ENCODE assay signal across 8 cellular contexts in genomic region chr7:76392531-76393115, GRCh38. TPM values are rescaled to one million over a fixed set of nuclear protein-coding genes. Genes with fewer than 3 reads are reported as not detected.
DNase-seq lines count a peak whose midpoint lies in the region; ATAC-seq and TF ChIP-seq lines count a peak whose summit lies in the region.

No MANE protein-coding gene starts in this region.

- H3K4ac ChIP-seq in mesendoderm (ENCODE audit: low read depth, low read length) = peak overlapping the region; percentile 65

- H2BK5ac ChIP-seq in mesendoderm (ENCODE audit: low read length) = peak overlapping the region; percentile 20

- peak overlapping the region; percentile 71 for H3K18ac ChIP-seq in mesendoderm (ENCODE audit: low read length)

- 42 to 46% methylated on average over 12 of the region's 12 CpGs for WGBS in heart right ventricle, 2 donors
- WGBS in mesendoderm (ENCODE audit: extremely low coverage, insufficient coverage, low lambda C conversion rate) = no CpG with 5 or more reads among the region's 12 CpGs
- WGBS in urinary bladder = 42% methylated on average over 12 of the region's 12 CpGs

- no peak overlapping the region for H3K23ac ChIP-seq in mesendoderm (ENCODE audit: low read length)

- peaks cover 0 to 6% (median 0%) of the 10 kb centered on the region in 5 experiments for H3K9me3 Mint-ChIP-seq in brain

- H3K4me2 ChIP-seq in mesendoderm (ENCODE audit: low read length) = peak overlapping the region; percentile 74

- intact Hi-C loops in heart right ventricle (cut with DNase I) (loop anchor here in 3 of 10 donors (1.0 to 5.0 kb wide), 3 partner anchors 34 to 74 kb away; partner anchors contain the start of gene YWHAG (in 3 of the 3)), left cardiac atrium (cut with DNase I) (no loop called here)

- peak overlapping the region; percentile 87 for H3K56ac ChIP-seq in mesendoderm (ENCODE audit: low read length)

- peaks cover under 1 to 40% (median 14%) of the 10 kb centered on the region in 9 donors for H3K4me1 ChIP-seq in heart right ventricle
- H3K4me1 ChIP-seq in mesendoderm (ENCODE audit: control insufficient read depth, low read depth, low read length) = peaks cover 7% of the 10 kb centered on the region
- H3K4me1 ChIP-seq in urinary bladder (ENCODE audit: insufficient read depth) = no peaks in the 10 kb centered on the region

- no peaks in the 10 kb centered on the region for H3K27me3 Mint-ChIP-seq in brain

- H3K4me3 Mint-ChIP-seq in brain = peak overlapping the region; percentile 85 to 95 (median 90)

- no peak overlapping the region for H2BK120ac ChIP-seq in mesendoderm (ENCODE audit: low read depth, low read length)

- H3K36me3 Mint-ChIP-seq in brain = no peaks in the 10 kb centered on the region

- peak overlapping the region; percentile 30 for H4K8ac ChIP-seq in mesendoderm (ENCODE audit: low read depth, low read length)

- peak overlapping the region; percentile 8 to 96 (median 94) for H3K27ac ChIP-seq in heart right ventricle
- H3K27ac ChIP-seq in mesendoderm (ENCODE audit: low read depth, low read length) = no peak overlapping the region
- peak overlapping the region; percentile 46 for H3K27ac ChIP-seq in urinary bladder (ENCODE audit: low read depth)

- DNase-seq in heart right ventricle = no peak
- DNase-seq in left cardiac atrium = no peak
- no peak for DNase-seq in mesendoderm
- no peak for DNase-seq in NCI-H2029 (lab: John Stamatoyannopoulos, UW)
- no peak for DNase-seq in amygdala (lab: John Stamatoyannopoulos, UW)

- H3K79me2 ChIP-seq in mesendoderm (ENCODE audit: control insufficient read depth, insufficient read depth, low read length) = no peaks in the 10 kb centered on the region

- H3K27me3 ChIP-seq in heart right ventricle (no peaks in the 10 kb centered on the region), mesendoderm (ENCODE audit: insufficient read depth, low read length, poor library complexity) (no peaks in the 10 kb centered on the region)

- H3K4me1 Mint-ChIP-seq in brain = peaks cover 44% of the 10 kb centered on the region

- H3K36me3 ChIP-seq in heart right ventricle = no peaks in the 10 kb centered on the region
- H3K36me3 ChIP-seq in mesendoderm (ENCODE audit: control insufficient read depth, insufficient read depth, low read length) = no peaks in the 10 kb centered on the region
- H3K36me3 ChIP-seq in urinary bladder (ENCODE audit: insufficient read depth) = no peaks in the 10 kb centered on the region

- peak in 4 of 8 donors; percentile 1 to 12 (median 4) for ATAC-seq in heart right ventricle
- no peak for ATAC-seq in left cardiac atrium
- no peak for ATAC-seq in GM21529 (IDR thresholded peaks at IDR 0.05; ENCODE audit: unreplicated experiment)

- TF ChIP-seq CTCF in heart right ventricle (IDR thresholded peaks at IDR 0.05) (no peak), brain (conservative IDR thresholded peaks at IDR 0.05) (no peak)

- H4K5ac ChIP-seq in mesendoderm (ENCODE audit: low read length) = peak overlapping the region; percentile 97

- H2BK15ac ChIP-seq in mesendoderm (replicated peaks; ENCODE audit: low read depth) = no peak overlapping the region

- H3K9me3 ChIP-seq in heart right ventricle = no peaks in the 10 kb centered on the region

- no peak overlapping the region for H2AK5ac ChIP-seq in mesendoderm (ENCODE audit: low read length)

- peak overlapping the region; percentile 67 for H3K9ac ChIP-seq in mesendoderm (ENCODE audit: low read length)

- peak overlapping the region; percentile 89 to 97 (median 95) for H3K27ac Mint-ChIP-seq in brain

- H3K4me3 ChIP-seq in heart right ventricle (peak overlapping the region in 9 of 10 donors; percentile 55 to 84 (median 74)), mesendoderm (ENCODE audit: low read length) (no peak overlapping the region), urinary bladder (ENCODE audit: low read depth, low read length) (peak overlapping the region; percentile 56)

- no peaks in the 10 kb centered on the region for H3K79me1 ChIP-seq in mesendoderm (ENCODE audit: low read length)

RNA-seq across cellular contexts. Expression of gene SSC4D, which starts 16.9 kb away (rescaled TPM):
- total RNA-seq in heart right ventricle (1 to 10 TPM in 3 of 10 donors, under 1 TPM in 7; 0.24 to 1.3 (median 0.65) TPM), left cardiac atrium (1 to 10 TPM in 1 of 2 donors, under 1 TPM in 1; 0.55 to 1.4 TPM), urinary bladder (0.37 TPM)
- polyA plus RNA-seq in heart right ventricle (1 to 10 TPM in 1 of 2 donors, under 1 TPM in 1; 0.99 to 1.9 TPM), brain (ENCODE audit: insufficient read depth, low read depth, low replicate concordance) (2.2 TPM), urinary bladder (0.68 TPM)
- 4.3 TPM for polyA plus RNA-seq in mesendoderm (2013, experiment 1 of 2)
- 4.4 TPM for polyA plus RNA-seq in mesendoderm (2013, experiment 2 of 2)

RNA-seq across cellular contexts. Expression of gene ZP3, which starts 32.1 kb away (rescaled TPM):
- total RNA-seq in heart right ventricle = 1 to 10 TPM in 4 of 10 donors, not detected in 6; 1.3 to 5.7 (median 1.4) TPM
- 1 to 10 TPM in 1 of 2 donors, under 1 TPM in 1; 0.77 to 4.2 TPM for polyA plus RNA-seq in heart right ventricle
- under 1 TPM in 1 of 2 donors, not detected in 1; 0.76 TPM for total RNA-seq in left cardiac atrium
- polyA plus RNA-seq in brain (ENCODE audit: insufficient read depth, low read depth, low replicate concordance) = 34.4 TPM
- polyA plus RNA-seq in mesendoderm (2013, experiment 1 of 2) = 4.2 TPM
- polyA plus RNA-seq in mesendoderm (2013, experiment 2 of 2) = 4.2 TPM
- total RNA-seq in urinary bladder = 0.42 TPM
- polyA plus RNA-seq in urinary bladder = 1.1 TPM

RNA-seq across cellular contexts. Expression of gene YWHAG, which starts 33.8 kb away (rescaled TPM):
- total RNA-seq in heart right ventricle (100 to 1,000 TPM; 193 to 262 (median 207) TPM), left cardiac atrium (100 to 1,000 TPM; 218 to 253 TPM), urinary bladder (55.0 TPM)
- polyA plus RNA-seq in heart right ventricle (10 to 100 TPM; 63.7 to 88.0 TPM), brain (ENCODE audit: insufficient read depth, low read depth, low replicate concordance) (215 TPM), urinary bladder (95.5 TPM)
- polyA plus RNA-seq in mesendoderm (2013, experiment 1 of 2) = 160 TPM
- 158 TPM for polyA plus RNA-seq in mesendoderm (2013, experiment 2 of 2)
